In genomic region chr9:127458921-127459320, GRCh38 we compare ENCODE assay signal across 1 cellular context.
TF ChIP-seq lines count a peak whose summit lies in the region.

No MANE protein-coding gene starts in this region.

TF ChIP-seq in HepG2, 621 proteins besides CTCF, POLR2A, EP300 and RAD21:
- TF ChIP-seq NFKBIZ (CRISPR knock-in tag; IDR thresholded peaks at IDR 0.05), result no peak
- TF ChIP-seq MATR3 (CRISPR knock-in tag; IDR thresholded peaks at IDR 0.05), result no peak
- no peak for TF ChIP-seq ZNF362 (CRISPR knock-in tag; IDR thresholded peaks at IDR 0.05; ENCODE audit: borderline replicate concordance)
- no peak for TF ChIP-seq RXRB (CRISPR knock-in tag; IDR thresholded peaks at IDR 0.05; ENCODE audit: borderline replicate concordance)
- no peak for TF ChIP-seq ZMYM2 (CRISPR knock-in tag; IDR thresholded peaks at IDR 0.05)
- TF ChIP-seq, protein P1, sequence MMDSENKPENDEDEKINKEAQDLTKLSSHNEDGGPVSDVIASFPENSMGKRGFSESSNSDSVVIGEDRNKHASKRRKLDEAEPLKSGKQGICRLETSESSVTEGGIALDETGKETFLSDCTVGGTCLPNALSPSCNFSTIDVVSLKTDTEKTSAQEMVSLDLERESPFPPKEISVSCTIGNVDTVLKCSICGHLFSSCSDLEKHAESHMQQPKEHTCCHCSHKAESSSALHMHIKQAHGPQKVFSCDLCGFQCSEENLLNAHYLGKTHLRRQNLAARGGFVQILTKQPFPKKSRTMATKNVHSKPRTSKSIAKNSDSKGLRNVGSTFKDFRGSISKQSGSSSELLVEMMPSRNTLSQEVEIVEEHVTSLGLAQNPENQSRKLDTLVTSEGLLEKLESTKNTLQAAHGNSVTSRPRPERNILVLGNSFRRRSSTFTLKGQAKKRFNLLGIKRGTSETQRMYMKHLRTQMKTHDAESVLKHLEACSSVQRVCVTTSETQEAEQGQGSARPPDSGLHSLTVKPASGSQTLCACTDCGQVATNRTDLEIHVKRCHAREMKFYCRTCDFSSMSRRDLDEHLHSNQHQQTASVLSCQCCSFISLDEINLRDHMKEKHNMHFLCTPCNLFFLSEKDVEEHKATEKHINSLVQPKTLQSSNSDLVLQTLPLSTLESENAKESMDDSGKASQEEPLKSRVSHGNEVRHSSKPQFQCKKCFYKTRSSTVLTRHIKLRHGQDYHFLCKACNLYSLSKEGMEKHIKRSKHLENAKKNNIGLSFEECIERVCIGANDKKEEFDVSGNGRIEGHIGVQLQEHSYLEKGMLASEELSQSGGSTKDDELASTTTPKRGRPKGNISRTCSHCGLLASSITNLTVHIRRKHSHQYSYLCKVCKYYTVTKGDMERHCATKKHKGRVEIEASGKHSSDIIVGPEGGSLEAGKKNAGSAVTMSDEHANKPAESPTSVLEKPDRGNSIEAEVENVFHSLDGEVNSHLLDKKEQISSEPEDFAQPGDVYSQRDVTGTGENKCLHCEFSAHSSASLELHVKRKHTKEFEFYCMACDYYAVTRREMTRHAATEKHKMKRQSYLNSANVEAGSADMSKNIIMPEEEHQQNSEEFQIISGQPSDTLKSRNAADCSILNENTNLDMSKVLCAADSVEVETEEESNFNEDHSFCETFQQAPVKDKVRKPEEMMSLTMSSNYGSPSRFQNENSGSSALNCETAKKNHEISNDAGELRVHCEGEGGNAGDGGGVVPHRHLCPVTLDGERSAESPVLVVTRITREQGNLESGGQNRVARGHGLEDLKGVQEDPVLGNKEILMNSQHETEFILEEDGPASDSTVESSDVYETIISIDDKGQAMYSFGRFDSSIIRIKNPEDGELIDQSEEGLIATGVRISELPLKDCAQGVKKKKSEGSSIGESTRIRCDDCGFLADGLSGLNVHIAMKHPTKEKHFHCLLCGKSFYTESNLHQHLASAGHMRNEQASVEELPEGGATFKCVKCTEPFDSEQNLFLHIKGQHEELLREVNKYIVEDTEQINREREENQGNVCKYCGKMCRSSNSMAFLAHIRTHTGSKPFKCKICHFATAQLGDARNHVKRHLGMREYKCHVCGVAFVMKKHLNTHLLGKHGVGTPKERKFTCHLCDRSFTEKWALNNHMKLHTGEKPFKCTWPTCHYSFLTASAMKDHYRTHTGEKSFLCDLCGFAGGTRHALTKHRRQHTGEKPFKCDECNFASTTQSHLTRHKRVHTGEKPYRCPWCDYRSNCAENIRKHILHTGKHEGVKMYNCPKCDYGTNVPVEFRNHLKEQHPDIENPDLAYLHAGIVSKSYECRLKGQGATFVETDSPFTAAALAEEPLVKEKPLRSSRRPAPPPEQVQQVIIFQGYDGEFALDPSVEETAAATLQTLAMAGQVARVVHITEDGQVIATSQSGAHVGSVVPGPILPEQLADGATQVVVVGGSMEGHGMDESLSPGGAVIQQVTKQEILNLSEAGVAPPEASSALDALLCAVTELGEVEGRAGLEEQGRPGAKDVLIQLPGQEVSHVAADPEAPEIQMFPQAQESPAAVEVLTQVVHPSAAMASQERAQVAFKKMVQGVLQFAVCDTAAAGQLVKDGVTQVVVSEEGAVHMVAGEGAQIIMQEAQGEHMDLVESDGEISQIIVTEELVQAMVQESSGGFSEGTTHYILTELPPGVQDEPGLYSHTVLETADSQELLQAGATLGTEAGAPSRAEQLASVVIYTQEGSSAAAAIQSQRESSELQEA (CRISPR knock-in tag; IDR thresholded peaks at IDR 0.05; ENCODE audit: not compliant biosample characterization), result no peak
- no peak for TF ChIP-seq ZNF562 (CRISPR knock-in tag; IDR thresholded peaks at IDR 0.05; ENCODE audit: borderline replicate concordance)
- TF ChIP-seq HOMEZ (CRISPR knock-in tag; IDR thresholded peaks at IDR 0.05; ENCODE audit: low read depth), result no peak
- TF ChIP-seq ZNF713 (CRISPR knock-in tag; IDR thresholded peaks at IDR 0.05), result no peak
- no peak for TF ChIP-seq ZNF740 (CRISPR knock-in tag; IDR thresholded peaks at IDR 0.05)
- no peak for TF ChIP-seq PAF1 (CRISPR knock-in tag; IDR thresholded peaks at IDR 0.05)
- TF ChIP-seq RBAK (CRISPR knock-in tag; IDR thresholded peaks at IDR 0.05), result no peak
- no peak for TF ChIP-seq ZNF264 (CRISPR knock-in tag; IDR thresholded peaks at IDR 0.05)
- no peak for TF ChIP-seq ZNF33B (CRISPR knock-in tag; IDR thresholded peaks at IDR 0.05)
- TF ChIP-seq SRF (IDR thresholded peaks at IDR 0.05; ENCODE audit: low read depth, low read length), result no peak
- TF ChIP-seq HINFP (CRISPR knock-in tag; IDR thresholded peaks at IDR 0.05; ENCODE audit: low read depth), result no peak
- no peak for TF ChIP-seq ZNF670 (CRISPR knock-in tag; IDR thresholded peaks at IDR 0.05; ENCODE audit: borderline replicate concordance)
- no peak for TF ChIP-seq ZNF33A (CRISPR knock-in tag; IDR thresholded peaks at IDR 0.05; ENCODE audit: borderline replicate concordance)
- TF ChIP-seq ZNF674 (CRISPR knock-in tag; IDR thresholded peaks at IDR 0.05; ENCODE audit: low read depth), result no peak
- TF ChIP-seq, protein P2, sequence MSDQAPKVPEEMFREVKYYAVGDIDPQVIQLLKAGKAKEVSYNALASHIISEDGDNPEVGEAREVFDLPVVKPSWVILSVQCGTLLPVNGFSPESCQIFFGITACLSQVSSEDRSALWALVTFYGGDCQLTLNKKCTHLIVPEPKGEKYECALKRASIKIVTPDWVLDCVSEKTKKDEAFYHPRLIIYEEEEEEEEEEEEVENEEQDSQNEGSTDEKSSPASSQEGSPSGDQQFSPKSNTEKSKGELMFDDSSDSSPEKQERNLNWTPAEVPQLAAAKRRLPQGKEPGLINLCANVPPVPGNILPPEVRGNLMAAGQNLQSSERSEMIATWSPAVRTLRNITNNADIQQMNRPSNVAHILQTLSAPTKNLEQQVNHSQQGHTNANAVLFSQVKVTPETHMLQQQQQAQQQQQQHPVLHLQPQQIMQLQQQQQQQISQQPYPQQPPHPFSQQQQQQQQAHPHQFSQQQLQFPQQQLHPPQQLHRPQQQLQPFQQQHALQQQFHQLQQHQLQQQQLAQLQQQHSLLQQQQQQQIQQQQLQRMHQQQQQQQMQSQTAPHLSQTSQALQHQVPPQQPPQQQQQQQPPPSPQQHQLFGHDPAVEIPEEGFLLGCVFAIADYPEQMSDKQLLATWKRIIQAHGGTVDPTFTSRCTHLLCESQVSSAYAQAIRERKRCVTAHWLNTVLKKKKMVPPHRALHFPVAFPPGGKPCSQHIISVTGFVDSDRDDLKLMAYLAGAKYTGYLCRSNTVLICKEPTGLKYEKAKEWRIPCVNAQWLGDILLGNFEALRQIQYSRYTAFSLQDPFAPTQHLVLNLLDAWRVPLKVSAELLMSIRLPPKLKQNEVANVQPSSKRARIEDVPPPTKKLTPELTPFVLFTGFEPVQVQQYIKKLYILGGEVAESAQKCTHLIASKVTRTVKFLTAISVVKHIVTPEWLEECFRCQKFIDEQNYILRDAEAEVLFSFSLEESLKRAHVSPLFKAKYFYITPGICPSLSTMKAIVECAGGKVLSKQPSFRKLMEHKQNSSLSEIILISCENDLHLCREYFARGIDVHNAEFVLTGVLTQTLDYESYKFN (CRISPR knock-in tag; conservative IDR thresholded peaks at IDR 0.05), result no peak
TF ChIP-seq in HepG2: peak in this region for 0.
